27 cellular contexts compared by ENCODE assay signal in genomic region chr15:58334803-58335202, GRCh38.
DNase-seq lines count a peak whose midpoint lies in the region; ATAC-seq and TF ChIP-seq lines count a peak whose summit lies in the region.
"Had no signal": no experiment of that assay in that cellular context is flagged by ENCODE, and none has a peak within 500 bp of the region (broad histone marks: within the 10 kb centered on the region; RNA-seq: fewer than 3 reads in every experiment).

No MANE protein-coding gene starts in this region.

- intact Hi-C loops in natural killer cell (cut with micrococcal nuclease) (loop anchor here (5.0 to 10.0 kb wide), 3 partner anchors 80 to 182 kb away; no protein-coding TSS in a partner anchor), ovary (cut with DNase I) (no loop called here)

- DNase-seq in natural killer cell treated with Interleukin-12 subunit alpha and Interleukin-12 subunit beta and Interleukin-15 and Interleukin-18, amount 100 ng/mL, for 72 hours (ENCODE audit: low spot score): no peak
- DNase-seq in natural killer cell (no peak), mesenchymal stem cell (no peak), GM13977 (ENCODE audit: low spot score) (no peak), DMS79 (lab: John Stamatoyannopoulos, UW) (no peak), ovary (no peak), hepatic stellate cell (ENCODE audit: low spot score) (no peak)
- DNase-seq: 8988T; CD4-positive, alpha-beta memory T cell; COR-L47; DMS53; EL; GDM1; KBM-7; NCI-H1048; NCI-H1417 treated with DMSO at 0.1 percent for 48 hours; NCI-H187; NCI-H2081 treated with DMSO at 0.1 percent for 48 hours; NCI-H2171; NCI-H226; NCI-H510A; NCI-H69; Peyer's patch; SHP77 treated with DMSO at 0.1 percent for 48 hours had no signal

- H3K4me3 ChIP-seq in mesenchymal stem cell (ENCODE audit: insufficient read depth in 1 of 2, low read depth in 1 of 2, low read length in 2 of 2) (no peak overlapping the region), ovary (no peak overlapping the region)
- H3K4me3 ChIP-seq: GM12878, Peyer's patch had no signal

- H3K36me3 ChIP-seq in mesenchymal stem cell (ENCODE audit: control insufficient read depth in 1 of 2, insufficient read depth in 2 of 2, low read depth in 1 of 2, low read length in 2 of 2) (no peaks in the 10 kb centered on the region), ovary (no peaks in the 10 kb centered on the region)
- H3K36me3 ChIP-seq: Peyer's patch had no signal

- H3K9me3 ChIP-seq in mesenchymal stem cell (ENCODE audit: control insufficient read depth, low read length) (peaks cover 12% of the 10 kb centered on the region), ovary (no peaks in the 10 kb centered on the region)
- H3K9me3 ChIP-seq: Peyer's patch had no signal

- no peaks in the 10 kb centered on the region for H3K27me3 Mint-ChIP-seq in natural killer cell treated with Interleukin-12 subunit alpha and Interleukin-12 subunit beta and Interleukin-15 and Interleukin-18, amount 100 ng/mL, for 72 hours
- H3K27me3 Mint-ChIP-seq in natural killer cell (ENCODE audit: low read depth in 2 of 2): no peaks in the 10 kb centered on the region
- H3K27me3 Mint-ChIP-seq: CD4-positive, alpha-beta memory T cell had no signal

- H3K4me2 ChIP-seq in mesenchymal stem cell (ENCODE audit: low read length, poor library complexity, severe bottlenecking): no peak overlapping the region

- no peaks in the 10 kb centered on the region for H3K79me1 ChIP-seq in mesenchymal stem cell (replicated peaks; ENCODE audit: low read length, poor library complexity, severe bottlenecking)

- WGBS in mesenchymal stem cell: 100% methylated on average over 1 of the region's 2 CpGs
- 55 to 66% (median 66%) methylated on average over 2 of the region's 2 CpGs for WGBS in ovary, 3 donors

- H2AFZ ChIP-seq in mesenchymal stem cell (ENCODE audit: low read depth, low read length): no peak overlapping the region

- H2AK5ac ChIP-seq in mesenchymal stem cell (ENCODE audit: low read length, severe bottlenecking): no peak overlapping the region

- no peak overlapping the region for H3K23ac ChIP-seq in mesenchymal stem cell (ENCODE audit: low read length in 2 of 2)

- H4K8ac ChIP-seq in mesenchymal stem cell (ENCODE audit: low read length): peak overlapping the region; percentile 53

- peak overlapping the region in 1 of 2 experiments; percentile 68 for H3K14ac ChIP-seq in mesenchymal stem cell (ENCODE audit: low read length in 2 of 2)

- H3K4ac ChIP-seq in mesenchymal stem cell (ENCODE audit: low read depth in 1 of 2, low read length in 2 of 2): peak overlapping the region; percentile 29 to 35

- H3K27me3 ChIP-seq in mesenchymal stem cell (ENCODE audit: control insufficient read depth in 1 of 2, insufficient read depth in 1 of 2, low read length in 2 of 2) (no peaks in the 10 kb centered on the region), ovary (no peaks in the 10 kb centered on the region)
- H3K27me3 ChIP-seq: Peyer's patch had no signal

- in situ Hi-C loops in GM13977 (cut with MboI; ENCODE audit: low pct_unique_long_range_greater_than_20kb, low sequenced_read_pairs, unreplicated experiment): no loop called here

- no peak overlapping the region for H2BK5ac ChIP-seq in mesenchymal stem cell (ENCODE audit: low read depth, low read length, poor library complexity, severe bottlenecking)

- H2BK120ac ChIP-seq in mesenchymal stem cell (ENCODE audit: low read depth, low read length): no peak overlapping the region

- no peak overlapping the region for H3K9ac ChIP-seq in mesenchymal stem cell (ENCODE audit: low read length)

- H3K4me1 ChIP-seq in mesenchymal stem cell (ENCODE audit: control insufficient read depth, insufficient read depth, low read depth, low read length) (peaks cover 20% of the 10 kb centered on the region), ovary (ENCODE audit: insufficient read depth) (peaks cover 3% of the 10 kb centered on the region)

- no peak for TF ChIP-seq EP300 in ovary (IDR thresholded peaks at IDR 0.05)

- peaks cover 44 to 56% of the 10 kb centered on the region in 2 donors for H3K4me1 Mint-ChIP-seq in natural killer cell treated with Interleukin-12 subunit alpha and Interleukin-12 subunit beta and Interleukin-15 and Interleukin-18, amount 100 ng/mL, for 72 hours (ENCODE audit: low read depth in 2 of 2)
- peaks cover 37 to 44% of the 10 kb centered on the region in 2 donors for H3K4me1 Mint-ChIP-seq in natural killer cell

- no peaks in the 10 kb centered on the region for H3K36me3 Mint-ChIP-seq in natural killer cell treated with Interleukin-12 subunit alpha and Interleukin-12 subunit beta and Interleukin-15 and Interleukin-18, amount 100 ng/mL, for 72 hours
- no peaks in the 10 kb centered on the region for H3K36me3 Mint-ChIP-seq in natural killer cell
- H3K36me3 Mint-ChIP-seq: CD4-positive, alpha-beta memory T cell had no signal

- H3K9me3 Mint-ChIP-seq in natural killer cell treated with Interleukin-12 subunit alpha and Interleukin-12 subunit beta and Interleukin-15 and Interleukin-18, amount 100 ng/mL, for 72 hours: no peaks in the 10 kb centered on the region
- no peaks in the 10 kb centered on the region for H3K9me3 Mint-ChIP-seq in natural killer cell

- TF ChIP-seq CTCF in natural killer cell (IDR thresholded peaks at IDR 0.05) (no peak), VCaP (conservative IDR thresholded peaks at IDR 0.05) (no peak), GM13977 (IDR thresholded peaks at IDR 0.05; ENCODE audit: extremely low read depth, insufficient read depth, missing control alignments) (no peak), ovary (IDR thresholded peaks at IDR 0.05) (no peak)

- no peak for ATAC-seq in natural killer cell treated with Interleukin-12 subunit alpha and Interleukin-12 subunit beta and Interleukin-15 and Interleukin-18, amount 100 ng/mL, for 72 hours
- ATAC-seq in natural killer cell: no peak
- ATAC-seq: GM12878, HepG2 had no signal

- peak overlapping the region; percentile 85 for H4K91ac ChIP-seq in mesenchymal stem cell (ENCODE audit: low read length)

- H3K18ac ChIP-seq in mesenchymal stem cell (ENCODE audit: low read depth in 1 of 2, low read length in 2 of 2): peak overlapping the region; percentile 4 to 85

- no peak overlapping the region for H2BK15ac ChIP-seq in mesenchymal stem cell (ENCODE audit: low read depth, poor library complexity, severe bottlenecking)

- no peak for TF ChIP-seq POLR2A in ovary (IDR thresholded peaks at IDR 0.05)

- H2BK12ac ChIP-seq in mesenchymal stem cell (ENCODE audit: low read length in 2 of 2): peak overlapping the region; percentile 46 to 64

- peak overlapping the region; percentile 17 to 40 for H3K27ac Mint-ChIP-seq in natural killer cell treated with Interleukin-12 subunit alpha and Interleukin-12 subunit beta and Interleukin-15 and Interleukin-18, amount 100 ng/mL, for 72 hours
- peak overlapping the region in 1 of 2 donors; percentile 36 for H3K27ac Mint-ChIP-seq in natural killer cell

- H3K4me3 Mint-ChIP-seq in natural killer cell treated with Interleukin-12 subunit alpha and Interleukin-12 subunit beta and Interleukin-15 and Interleukin-18, amount 100 ng/mL, for 72 hours: no peak overlapping the region
- no peak overlapping the region for H3K4me3 Mint-ChIP-seq in natural killer cell
- H3K4me3 Mint-ChIP-seq: CD4-positive, alpha-beta memory T cell had no signal

- peak overlapping the region; percentile 99 for H3K27ac ChIP-seq in VCaP
- no peak overlapping the region for H3K27ac ChIP-seq in mesenchymal stem cell (ENCODE audit: low read length, poor library complexity, severe bottlenecking)
- H3K27ac ChIP-seq in ovary: no peak overlapping the region
- H3K27ac ChIP-seq: Peyer's patch had no signal
